In genomic region chr13:24313449-24313848, GRCh38 we compare ENCODE assay signal across 12 cellular contexts. TPM values are rescaled to one million over a fixed set of nuclear protein-coding genes. Genes with fewer than 3 reads are reported as not detected.
DNase-seq lines count a peak whose midpoint lies in the region; ATAC-seq and TF ChIP-seq lines count a peak whose summit lies in the region.
"Had no signal": no experiment of that assay in that cellular context is flagged by ENCODE, and none has a peak within 500 bp of the region (broad histone marks: within the 10 kb centered on the region; RNA-seq: fewer than 3 reads in every experiment).

No MANE protein-coding gene starts in this region.

- no peaks in the 10 kb centered on the region for H3K9me3 ChIP-seq in right lobe of liver

- H3K36me3 ChIP-seq in right lobe of liver = no peaks in the 10 kb centered on the region

- H3K27me3 ChIP-seq in right lobe of liver = no peaks in the 10 kb centered on the region

- no peak overlapping the region for H3K4me3 Mint-ChIP-seq in activated CD8-positive, alpha-beta memory T cell treated with anti-CD3 and anti-CD28 coated beads, Interleukin-2, amount 10 ng/mL, durations not matched to agents 7 days and 5 days

- DNase-seq in AG10803 (ENCODE audit: low read depth) (peak; percentile 12), HT-29 (ENCODE audit: low spot score) (peak; percentile 47), cardiac fibroblast (ENCODE audit: low read depth in 2 of 2) (peak; percentile 28 to 34), right lobe of liver (no peak), glomerular visceral epithelial cell (ENCODE audit: extremely low spot score) (no peak)
- DNase-seq in stimulated activated CD4-positive, alpha-beta T cell treated with anti-CD3 and anti-CD28 coated beads, Interleukin-12 subunit alpha, Interleukin-12 subunit beta, amount 100 ng/mL, for 4 hours = no peak
- DNase-seq in activated CD8-positive, alpha-beta memory T cell treated with anti-CD3 and anti-CD28 coated beads, Interleukin-2, amount 10 ng/mL, durations not matched to agents 7 days and 5 days = no peak
- DNase-seq: erythroblast, Karpas-422, NCI-H345 had no signal

- no peaks in the 10 kb centered on the region for H3K4me1 Mint-ChIP-seq in activated CD8-positive, alpha-beta memory T cell treated with anti-CD3 and anti-CD28 coated beads, Interleukin-2, amount 10 ng/mL, durations not matched to agents 7 days and 5 days

- TF ChIP-seq CTCF in AG10803 (conservative IDR thresholded peaks at IDR 0.05; ENCODE audit: low read length) (peak; percentile 47), cardiac fibroblast (IDR thresholded peaks at IDR 0.05; ENCODE audit: low read depth, low read length) (peak; percentile 20), right lobe of liver (IDR thresholded peaks at IDR 0.05) (peak; percentile 6 to 34 (median 31))

- WGBS in right lobe of liver (ENCODE audit: insufficient coverage, low coverage, low lambda C conversion rate, missing lambda C conversion rate) = 34% methylated on average over 5 of the region's 5 CpGs

- no peak overlapping the region for H3K27ac ChIP-seq in right lobe of liver

- ATAC-seq in right lobe of liver = peak in 3 of 4 donors; percentile 18 to 52 (median 21)
- ATAC-seq in GM19452 (IDR thresholded peaks at IDR 0.05; ENCODE audit: unreplicated experiment) = no peak
- ATAC-seq in activated CD8-positive, alpha-beta memory T cell treated with anti-CD3 and anti-CD28 coated beads, Interleukin-2, amount 10 ng/mL, durations not matched to agents 7 days and 5 days = no peak

- peaks cover 11% of the 10 kb centered on the region for H3K27me3 Mint-ChIP-seq in activated CD8-positive, alpha-beta memory T cell treated with anti-CD3 and anti-CD28 coated beads, Interleukin-2, amount 10 ng/mL, durations not matched to agents 7 days and 5 days

- no peak overlapping the region for H3K4me3 ChIP-seq in AG10803 (ENCODE audit: low read length)
- H3K4me3 ChIP-seq in cardiac fibroblast (replicated peaks in 1 of 2; ENCODE audit: low read depth in 2 of 2, low read length in 2 of 2) = no peak overlapping the region
- no peak overlapping the region for H3K4me3 ChIP-seq in right lobe of liver

- intact Hi-C loops in right lobe of liver (cut with DNase I) = no loop called here

- CTCF ChIA-PET in activated CD8-positive, alpha-beta memory T cell treated with anti-CD3 and anti-CD28 coated beads, Interleukin-2, amount 10 ng/mL, durations not matched to agents 7 days and 5 days (lab: Charles Lee) = interaction anchor here (0.9 kb wide), 1 partner anchor 12 kb away, joined by 4 read pairs; no protein-coding TSS in a partner anchor

- no peak for TF ChIP-seq POLR2A in right lobe of liver (IDR thresholded peaks at IDR 0.05)

- H3K36me3 Mint-ChIP-seq in activated CD8-positive, alpha-beta memory T cell treated with anti-CD3 and anti-CD28 coated beads, Interleukin-2, amount 10 ng/mL, durations not matched to agents 7 days and 5 days = no peaks in the 10 kb centered on the region

- H3K4me1 ChIP-seq in right lobe of liver = no peaks in the 10 kb centered on the region

- H3K9me3 Mint-ChIP-seq in activated CD8-positive, alpha-beta memory T cell treated with anti-CD3 and anti-CD28 coated beads, Interleukin-2, amount 10 ng/mL, durations not matched to agents 7 days and 5 days (ENCODE audit: low read depth) = no peaks in the 10 kb centered on the region

- no peak overlapping the region for H3K27ac Mint-ChIP-seq in activated CD8-positive, alpha-beta memory T cell treated with anti-CD3 and anti-CD28 coated beads, Interleukin-2, amount 10 ng/mL, durations not matched to agents 7 days and 5 days

RNA-seq across cellular contexts. Expression of gene C1QTNF9, which starts 4.1 kb away (rescaled TPM):
- 0.61 TPM in 1 of 2 replicates, not detected in the other for total RNA-seq in HT-29 (2014; rRNA removed; shearing (Covaris generic))
- under 1 TPM in 4 of 6 experiments, not detected in 2; 0.11 to 0.21 (median 0.17) TPM for total RNA-seq in right lobe of liver
- not detected for total RNA-seq in activated CD8-positive, alpha-beta memory T cell treated with anti-CD3 and anti-CD28 coated beads, Interleukin-2, amount 10 ng/mL, durations not matched to agents 7 days and 5 days
- total RNA-seq: renal cortical epithelial cell had no signal

Comparison
In these comparisons a context has a peak if more than half of its experiments do, and no peak if none do; other contexts are left out.
1. DNase-seq: peak in AG10803 (single experiment), HT-29 (single experiment) and cardiac fibroblast (2 of 2); none in right lobe of liver (0 of 3), glomerular visceral epithelial cell (single experiment), stimulated activated CD4-positive, alpha-beta T cell treated with anti-CD3 and anti-CD28 coated beads, Interleukin-12 subunit alpha, Interleukin-12 subunit beta, amount 100 ng/mL, for 4 hours (single experiment) and activated CD8-positive, alpha-beta memory T cell treated with anti-CD3 and anti-CD28 coated beads, Interleukin-2, amount 10 ng/mL, durations not matched to agents 7 days and 5 days (single experiment).
2. ATAC-seq: peak in right lobe of liver (3 of 4); none in GM19452 (single experiment) and activated CD8-positive, alpha-beta memory T cell treated with anti-CD3 and anti-CD28 coated beads, Interleukin-2, amount 10 ng/mL, durations not matched to agents 7 days and 5 days (single experiment).
3. Peak in every context shown above with its lines, with median percentiles within 50 percentile points of each other: CTCF ChIP-seq.